In the genomic region with DNA sequence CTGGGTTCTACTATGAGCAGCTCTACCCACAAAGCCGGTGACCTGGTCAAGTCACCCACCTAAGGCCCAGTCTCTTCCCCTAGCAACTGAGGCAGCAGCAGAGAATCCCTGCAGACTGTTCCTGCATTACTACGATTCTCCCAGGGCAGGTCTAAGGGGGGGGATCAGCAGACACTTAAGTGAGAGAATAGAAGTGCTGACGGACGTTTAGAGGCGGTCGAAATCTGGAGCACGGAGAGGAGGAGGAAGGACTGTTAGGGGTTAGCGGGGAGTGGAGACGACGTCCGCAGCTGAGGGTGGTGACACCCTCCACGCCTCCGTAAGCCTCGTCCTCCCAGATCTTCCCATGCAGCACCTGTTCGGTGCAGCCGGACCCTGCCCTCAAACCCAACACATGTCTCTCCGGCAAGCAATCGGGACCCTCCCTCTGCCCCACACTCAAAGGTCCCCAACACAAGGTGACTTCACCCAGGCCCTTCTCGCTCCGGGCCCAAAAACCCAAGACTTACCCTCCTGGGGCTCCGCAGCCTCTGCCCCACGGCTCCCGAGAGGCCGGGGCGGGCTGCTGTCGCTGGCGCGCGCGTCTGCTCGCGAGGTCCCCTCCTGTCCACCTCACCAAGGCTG, we compare ENCODE assay signal across 10 cellular contexts. TPM values are rescaled to one million over a fixed set of nuclear protein-coding genes. Genes with fewer than 3 reads are reported as not detected.
A peak's percentile ranks its signal among the peaks of the same experiment; 100 is the strongest.
DNase-seq lines count a peak whose midpoint lies in the region; ATAC-seq and TF ChIP-seq lines count a peak whose summit lies in the region.
"Not testable (repeated sequence)": the region's sequence is repeated elsewhere in the genome, so short reads cannot be mapped to it uniquely, and the experiment has no call there.
"Had no signal": no experiment of that assay in that cellular context is flagged by ENCODE, and none has a peak within 500 bp of the region (broad histone marks: within the 10 kb centered on the region; RNA-seq: fewer than 3 reads in every experiment).

No MANE protein-coding gene starts in this region.

- not testable (repeated sequence) for TF ChIP-seq POLR2A in ovary (IDR thresholded peaks at IDR 0.05); transverse colon (IDR thresholded peaks at IDR 0.05)

- intact Hi-C loops in ovary (cut with DNase I); transverse colon (cut with DNase I; ENCODE audit: low total_unique reads): not testable (repeated sequence)

- H3K9me3 Mint-ChIP-seq in activated naive CD4-positive, alpha-beta T cell treated with anti-CD3 and anti-CD28 coated beads, Interleukin-2, amount 50 U/mL, for 72 hours: not testable (repeated sequence)

- in situ Hi-C loops in transverse colon (cut with MboI; ENCODE audit: low pct_ligation_motif_present in 1 of 4, low pct_unique_long_range_greater_than_20kb in 1 of 4, low sequenced_read_pairs in 3 of 4): not testable (repeated sequence)

- H3K27me3 ChIP-seq in HL-60 (ENCODE audit: insufficient read depth, poor library complexity, severe bottlenecking); kidney epithelial cell (ENCODE audit: control insufficient read depth, insufficient read depth, low read length); ovary; transverse colon: not testable (repeated sequence)

- peak; percentile 16 for ATAC-seq in SK-N-SH treated with all-trans-retinoic acid at 6 μM for 48 hours
- peak in 1 of 2 donors; percentile 10 for ATAC-seq in activated naive CD4-positive, alpha-beta T cell treated with anti-CD3 and anti-CD28 coated beads, Interleukin-2, amount 50 U/mL, for 72 hours

- DNase-seq in Daoy (ENCODE audit: low read depth) (peak; percentile 4), HL-60 (ENCODE audit: low read depth in 1 of 2, low spot score in 1 of 2) (peak in 1 of 2 experiments; percentile 9), ovary (peak in 2 of 5 donors; percentile 31 to 36), transverse colon (peak; percentile 10)
- peak in 1 of 2 donors; percentile 5 for DNase-seq in activated naive CD4-positive, alpha-beta T cell treated with anti-CD3 and anti-CD28 coated beads, Interleukin-2, amount 50 U/mL, for 72 hours (ENCODE audit: low spot score in 2 of 2)
- DNase-seq in epithelial cell of esophagus (ENCODE audit: low read depth); kidney epithelial cell (ENCODE audit: low read depth): not testable (repeated sequence)

- peak overlapping the region; percentile 87 for H3K27ac ChIP-seq in HL-60 (replicated peaks)
- peak overlapping the region; percentile 82 to 83 for H3K27ac ChIP-seq in ovary
- peak overlapping the region; percentile 91 to 97 (median 94) for H3K27ac ChIP-seq in transverse colon

- WGBS in ovary, 3 donors: 1% methylated on average over 23 to 32 of the region's 32 CpGs
- WGBS in transverse colon (ENCODE audit: low coverage in 1 of 2), 2 donors: 0% methylated on average over 19 of the region's 32 CpGs; no CpG with 5 or more reads in 1 of the 2 donors

- not testable (repeated sequence) for TF ChIP-seq CTCF in HL-60 (IDR thresholded peaks at IDR 0.05; ENCODE audit: insufficient read depth, low read length); epithelial cell of esophagus (IDR thresholded peaks at IDR 0.05; ENCODE audit: insufficient read depth, low read depth, low read length, missing control alignments); kidney epithelial cell (IDR thresholded peaks at IDR 0.05; ENCODE audit: insufficient read depth, low read length, poor library complexity, severe bottlenecking); ovary (IDR thresholded peaks at IDR 0.05); transverse colon (IDR thresholded peaks at IDR 0.05)

- H3K9me3 ChIP-seq in ovary, transverse colon: not testable (repeated sequence)

- not testable (repeated sequence) for H3K4me1 ChIP-seq in ovary (ENCODE audit: insufficient read depth); transverse colon

- peaks cover 0 to 15% of the 10 kb centered on the region in 2 donors for H3K36me3 Mint-ChIP-seq in activated naive CD4-positive, alpha-beta T cell treated with anti-CD3 and anti-CD28 coated beads, Interleukin-2, amount 50 U/mL, for 72 hours

- peak overlapping the region; percentile 88 to 91 for H3K27ac Mint-ChIP-seq in activated naive CD4-positive, alpha-beta T cell treated with anti-CD3 and anti-CD28 coated beads, Interleukin-2, amount 50 U/mL, for 72 hours

- not testable (repeated sequence) for TF ChIP-seq EP300 in ovary (IDR thresholded peaks at IDR 0.05); transverse colon (IDR thresholded peaks at IDR 0.05; ENCODE audit: low read depth)

- H3K4me3 ChIP-seq in HL-60 (replicated peaks; ENCODE audit: insufficient read depth, low read length) (peak overlapping the region; percentile 71), epithelial cell of esophagus (ENCODE audit: low read length) (peak overlapping the region; percentile 62), kidney epithelial cell (ENCODE audit: low read depth, low read length) (peak overlapping the region; percentile 74), ovary (peak overlapping the region; percentile 79), transverse colon (peak overlapping the region; percentile 90 to 100 (median 98))

- not testable (repeated sequence) for H3K36me3 ChIP-seq in kidney epithelial cell (ENCODE audit: control insufficient read depth, insufficient read depth, low read length); ovary; transverse colon

RNA-seq across cellular contexts. Expression of a gene that starts 0.6 kb away (rescaled TPM):
- 1.6 and 2.9 TPM in 2 replicates for total RNA-seq in Daoy (2014; rRNA removed; shearing (Covaris generic))
- 100 to 1,000 TPM in 1 of 2 donors, 10 to 100 TPM in 1; 54.1 to 111 TPM for total RNA-seq in activated naive CD4-positive, alpha-beta T cell treated with anti-CD3 and anti-CD28 coated beads, Interleukin-2, amount 50 U/mL, for 72 hours
- 19.4 and 23.2 TPM in 2 replicates for total RNA-seq in kidney epithelial cell
- 10 to 100 TPM; 11.2 to 54.7 (median 47.3) TPM for total RNA-seq in ovary
- 10 to 100 TPM; 14.8 to 75.1 TPM for polyA plus RNA-seq in ovary
- total RNA-seq in transverse colon: 10 to 100 TPM; 20.5 to 76.4 (median 40.6) TPM

RNA-seq across cellular contexts. Expression of a gene that starts 6.7 kb away (rescaled TPM):
- not detected in 2 replicates for total RNA-seq in Daoy (2014; rRNA removed; shearing (Covaris generic))
- total RNA-seq in activated naive CD4-positive, alpha-beta T cell treated with anti-CD3 and anti-CD28 coated beads, Interleukin-2, amount 50 U/mL, for 72 hours: not detected
- not detected in 2 replicates for total RNA-seq in kidney epithelial cell
- total RNA-seq in ovary: under 1 TPM in 4 of 7 donors, not detected in 3; 0.10 to 0.20 (median 0.15) TPM
- under 1 TPM in 1 of 2 donors, not detected in 1; 0.07 TPM for polyA plus RNA-seq in ovary
- not detected for total RNA-seq in transverse colon
- total RNA-seq: G401, mesenteric fat pad had no signal
